Comparison of ENCODE assay signal across 8 cellular contexts in the genomic region with DNA sequence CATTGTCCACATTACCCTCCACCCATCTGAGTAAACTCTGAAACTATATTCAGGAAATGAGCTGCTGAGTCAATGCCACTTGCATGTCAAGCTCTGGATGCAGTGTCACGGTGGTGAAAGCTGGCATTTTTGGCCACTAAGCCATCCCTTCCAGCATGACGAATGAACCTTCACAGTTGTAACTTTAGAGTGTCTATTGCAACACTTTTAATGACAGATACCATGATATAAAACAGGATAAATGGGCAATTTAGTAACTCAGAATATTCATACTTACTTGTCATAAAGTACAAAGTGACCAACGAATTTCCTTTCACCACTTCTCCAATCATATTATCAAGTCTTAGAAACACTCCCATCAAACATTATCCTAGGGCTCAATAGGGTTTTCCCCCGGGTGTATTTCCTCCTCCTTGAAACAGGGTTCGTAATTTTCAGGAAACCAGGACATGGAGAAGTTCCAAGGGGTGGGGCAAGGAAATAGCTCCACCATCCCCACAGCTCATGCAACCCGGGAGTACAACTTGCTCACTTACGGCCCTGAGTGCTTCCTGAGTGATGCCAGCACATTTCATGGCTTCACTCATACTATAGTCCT.
A peak's percentile ranks its signal among the peaks of the same experiment; 100 is the strongest.
DNase-seq lines count a peak whose midpoint lies in the region; ATAC-seq lines count a peak whose summit lies in the region.

No MANE protein-coding gene starts in this region.

- DNase-seq in NOMO-1 treated with DMSO at 0.1 percent for 48 hours (lab: John Stamatoyannopoulos, UW; ENCODE audit: unreplicated experiment) (peak; percentile 89), fibroblast of peridontal ligament (ENCODE audit: extremely low read depth) (peak; percentile 88), NCI-H1930 (lab: John Stamatoyannopoulos, UW) (no peak), NCI-H128 (lab: John Stamatoyannopoulos, UW; ENCODE audit: unreplicated experiment) (no peak), H7 (no peak)
- no peak for DNase-seq in activated effector memory CD4-positive, alpha-beta T cell treated with anti-CD3 and anti-CD28 coated beads, Interleukin-2, amount 50 U/mL, for 16 hours

- ATAC-seq in GM21576 (IDR thresholded peaks at IDR 0.05; ENCODE audit: unreplicated experiment): peak; percentile 69

- peaks cover 32% of the 10 kb centered on the region for H3K4me1 ChIP-seq in ACC112 (ENCODE audit: control insufficient read depth, insufficient read depth, low read length, unreplicated experiment)

- peak overlapping the region; percentile 96 for H3K27ac ChIP-seq in ACC112 (ENCODE audit: low read depth, low read length)

- no peaks in the 10 kb centered on the region for H3K79me2 ChIP-seq in ACC112 (ENCODE audit: control insufficient read depth, insufficient read depth, low read length, unreplicated experiment)

- H3K36me3 ChIP-seq in ACC112 (ENCODE audit: insufficient read depth, low read length): no peaks in the 10 kb centered on the region
- no peaks in the 10 kb centered on the region for H3K36me3 ChIP-seq in H7 (replicated peaks; ENCODE audit: control insufficient read depth, insufficient read depth, low read length)

- H3K4me3 ChIP-seq in ACC112 (ENCODE audit: low read depth, low read length): peak overlapping the region; percentile 23
- H3K4me3 ChIP-seq in H7 (ENCODE audit: insufficient read depth, low read depth, low read length): no peak overlapping the region

- H3K27me3 ChIP-seq in ACC112 (ENCODE audit: insufficient read depth, low read length) (no peaks in the 10 kb centered on the region), H7 (ENCODE audit: control insufficient read depth, insufficient read depth, low read length) (no peaks in the 10 kb centered on the region)

- H2AFZ ChIP-seq in ACC112 (ENCODE audit: low read length, unreplicated experiment): peak overlapping the region; percentile 72

Comparison
In these comparisons a context has a peak if more than half of its experiments do, and no peak if none do; other contexts are left out.
1. DNase-seq: peak in NOMO-1 treated with DMSO at 0.1 percent for 48 hours (single experiment) and fibroblast of peridontal ligament (single experiment); none in NCI-H1930 (0 of 2), NCI-H128 (single experiment), activated effector memory CD4-positive, alpha-beta T cell treated with anti-CD3 and anti-CD28 coated beads, Interleukin-2, amount 50 U/mL, for 16 hours (single experiment) and H7 (single experiment).